Comparison of ENCODE assay signal across 1 cellular context in the genomic region with DNA sequence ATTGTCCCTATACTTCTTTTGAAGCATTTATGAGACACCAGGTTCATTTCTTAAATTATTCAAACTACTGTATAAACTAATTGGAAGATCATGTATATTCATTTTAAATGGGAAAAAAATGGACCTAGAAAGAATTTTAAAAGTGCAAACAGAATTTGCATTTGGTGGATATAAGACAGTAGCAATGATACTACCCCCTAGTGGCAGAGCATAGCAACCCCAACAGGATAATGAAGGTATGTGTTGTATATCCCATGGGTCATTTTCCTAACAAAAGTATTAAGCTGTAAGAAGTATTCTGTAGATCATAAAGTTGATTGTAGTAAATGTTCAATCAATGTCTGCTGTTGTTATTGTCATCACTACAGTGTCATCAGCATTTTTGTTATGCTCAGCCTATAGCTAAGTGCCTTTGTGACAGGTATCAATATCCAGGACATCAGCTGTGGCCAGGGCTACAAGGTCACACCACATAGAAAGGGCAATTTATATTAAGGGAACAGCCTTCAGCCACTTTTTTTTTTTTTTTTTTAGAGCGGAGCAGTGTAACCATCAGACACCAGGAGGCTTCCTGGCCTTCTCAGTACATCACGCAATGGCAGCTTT.
TF ChIP-seq lines count a peak whose summit lies in the region.

No MANE protein-coding gene starts in this region.

TF ChIP-seq in HepG2, 621 proteins besides CTCF, POLR2A, EP300 and RAD21 (continued from another document):
- TF ChIP-seq SETDB1 (CRISPR knock-in tag; IDR thresholded peaks at IDR 0.05; ENCODE audit: borderline replicate concordance) (no peak), ZNF572 (CRISPR knock-in tag; IDR thresholded peaks at IDR 0.05) (no peak), STAG1 (CRISPR knock-in tag; IDR thresholded peaks at IDR 0.05) (peak; percentile 49), ZNF296 (CRISPR knock-in tag; conservative IDR thresholded peaks at IDR 0.05) (no peak), JDP2 (CRISPR knock-in tag; IDR thresholded peaks at IDR 0.05; ENCODE audit: borderline replicate concordance) (no peak)
